Comparison of ENCODE assay signal across 26 cellular contexts in the genomic region with DNA sequence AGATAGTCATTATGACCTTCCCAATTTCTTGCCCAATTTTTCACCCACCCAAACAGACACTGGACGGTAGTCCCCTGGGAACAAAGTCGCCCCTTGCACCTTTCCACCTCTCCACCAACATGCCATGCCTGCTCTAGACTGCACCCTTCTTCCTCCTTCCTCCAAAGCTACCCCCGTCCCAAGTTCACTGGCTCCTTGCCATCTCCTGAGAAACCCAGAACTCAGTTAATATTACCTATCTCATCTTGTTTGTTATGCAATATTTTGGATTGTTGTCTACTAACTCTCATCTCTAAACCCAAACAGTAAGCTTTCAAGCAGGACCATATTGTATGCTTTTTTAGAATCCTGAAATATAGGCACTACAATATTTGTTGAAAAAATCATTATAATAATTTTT.
"Had no signal": no experiment of that assay in that cellular context is flagged by ENCODE, and none has a peak within 500 bp of the region (broad histone marks: within the 10 kb centered on the region; RNA-seq: fewer than 3 reads in every experiment).

No MANE protein-coding gene starts in this region.

- H3K27me3 Mint-ChIP-seq: activated CD4-positive, alpha-beta memory T cell treated with anti-CD3 and anti-CD28 coated beads, Interleukin-2, amount 10 ng/mL, durations not matched to agents 7 days and 5 days; activated CD4-positive, alpha-beta T cell treated with anti-CD3 and anti-CD28 coated beads, Interleukin-2, amount 10 ng/mL, durations not matched to agents 7 days and 5 days; activated naive CD4-positive, alpha-beta T cell treated with anti-CD3 and anti-CD28 coated beads, Interleukin-2, amount 50 U/mL, for 24 hours; activated naive CD8-positive, alpha-beta T cell treated with anti-CD3 and anti-CD28 coated beads for 36 hours; activated naive CD8-positive, alpha-beta T cell treated with anti-CD3 and anti-CD28 coated beads, Interleukin-2, amount 50 U/mL, for 24 hours had no signal

- H3K9me3 ChIP-seq: adrenal gland, body of pancreas had no signal

- H3K27me3 ChIP-seq: adrenal gland, body of pancreas, dorsolateral prefrontal cortex had no signal

- H3K4me3 Mint-ChIP-seq: activated CD4-positive, alpha-beta memory T cell treated with anti-CD3 and anti-CD28 coated beads, Interleukin-2, amount 10 ng/mL, durations not matched to agents 7 days and 5 days; activated CD4-positive, alpha-beta T cell treated with anti-CD3 and anti-CD28 coated beads, Interleukin-2, amount 10 ng/mL, durations not matched to agents 7 days and 5 days; activated naive CD4-positive, alpha-beta T cell treated with anti-CD3 and anti-CD28 coated beads for 36 hours; activated naive CD4-positive, alpha-beta T cell treated with anti-CD3 and anti-CD28 coated beads, Interleukin-2, amount 50 U/mL, for 24 hours; activated naive CD8-positive, alpha-beta T cell treated with anti-CD3 and anti-CD28 coated beads for 36 hours; activated naive CD8-positive, alpha-beta T cell treated with anti-CD3 and anti-CD28 coated beads, Interleukin-2, amount 50 U/mL, for 24 hours; activated T-helper 1 cell treated with anti-CD3 and anti-CD28 coated beads, Interleukin-12 subunit alpha, Interleukin-12 subunit beta, Interleukin-2, Interleukin-4 antibody, amounts not matched to agents 30 ng/mL and 10 ng/mL and 1 ng/mL, durations not matched to agents 14 hours and 24 hours and 36 hours; endodermal cell had no signal

- H3K36me3 ChIP-seq: adrenal gland had no signal

- H3K4me1 Mint-ChIP-seq: activated CD4-positive, alpha-beta memory T cell treated with anti-CD3 and anti-CD28 coated beads, Interleukin-2, amount 10 ng/mL, durations not matched to agents 7 days and 5 days had no signal

- H3K4me1 ChIP-seq: body of pancreas had no signal

- H3K4me3 ChIP-seq: adrenal gland, body of pancreas, dorsolateral prefrontal cortex had no signal

- ATAC-seq: activated naive CD8-positive, alpha-beta T cell treated with anti-CD3 and anti-CD28 coated beads, Interleukin-2, amount 50 U/mL, for 24 hours; body of pancreas; esophagus mucosa had no signal

- H3K27ac Mint-ChIP-seq: activated CD4-positive, alpha-beta memory T cell treated with anti-CD3 and anti-CD28 coated beads, Interleukin-2, amount 10 ng/mL, durations not matched to agents 7 days and 5 days; activated CD4-positive, alpha-beta T cell treated with anti-CD3 and anti-CD28 coated beads, Interleukin-2, amount 10 ng/mL, durations not matched to agents 7 days and 5 days; activated naive CD4-positive, alpha-beta T cell treated with anti-CD3 and anti-CD28 coated beads for 36 hours; activated naive CD4-positive, alpha-beta T cell treated with anti-CD3 and anti-CD28 coated beads, Interleukin-2, amount 50 U/mL, for 24 hours; activated naive CD8-positive, alpha-beta T cell treated with anti-CD3 and anti-CD28 coated beads for 36 hours; activated naive CD8-positive, alpha-beta T cell treated with anti-CD3 and anti-CD28 coated beads, Interleukin-2, amount 50 U/mL, for 24 hours; activated T-helper 1 cell treated with anti-CD3 and anti-CD28 coated beads, Interleukin-12 subunit alpha, Interleukin-12 subunit beta, Interleukin-2, Interleukin-4 antibody, amounts not matched to agents 30 ng/mL and 10 ng/mL and 1 ng/mL, durations not matched to agents 14 hours and 24 hours and 36 hours; activated T-helper 2 cell treated with anti-CD3 and anti-CD28 coated beads, Interferon-gamma antibody, Interleukin-2, Interleukin-4, amounts not matched to agents 10 μg/mL and 5 μg/mL and 100 μg/mL, durations not matched to agents 14 hours and 24 hours and 36 hours; endodermal cell had no signal

- H3K27ac ChIP-seq: adrenal gland, body of pancreas, dorsolateral prefrontal cortex had no signal

- H3K9me3 Mint-ChIP-seq: activated CD4-positive, alpha-beta memory T cell treated with anti-CD3 and anti-CD28 coated beads, Interleukin-2, amount 10 ng/mL, durations not matched to agents 7 days and 5 days; activated CD4-positive, alpha-beta T cell treated with anti-CD3 and anti-CD28 coated beads, Interleukin-2, amount 10 ng/mL, durations not matched to agents 7 days and 5 days; activated naive CD4-positive, alpha-beta T cell treated with anti-CD3 and anti-CD28 coated beads for 36 hours; activated naive CD4-positive, alpha-beta T cell treated with anti-CD3 and anti-CD28 coated beads, Interleukin-2, amount 50 U/mL, for 24 hours; activated naive CD8-positive, alpha-beta T cell treated with anti-CD3 and anti-CD28 coated beads for 36 hours; activated naive CD8-positive, alpha-beta T cell treated with anti-CD3 and anti-CD28 coated beads, Interleukin-2, amount 50 U/mL, for 24 hours; activated T-helper 1 cell treated with anti-CD3 and anti-CD28 coated beads, Interleukin-12 subunit alpha, Interleukin-12 subunit beta, Interleukin-2, Interleukin-4 antibody, amounts not matched to agents 30 ng/mL and 10 ng/mL and 1 ng/mL, durations not matched to agents 14 hours and 24 hours and 36 hours; activated T-helper 2 cell treated with anti-CD3 and anti-CD28 coated beads, Interferon-gamma antibody, Interleukin-2, Interleukin-4, amounts not matched to agents 10 μg/mL and 5 μg/mL and 100 μg/mL, durations not matched to agents 14 hours and 24 hours and 36 hours; endodermal cell had no signal

- DNase-seq: activated CD4-positive, alpha-beta memory T cell treated with anti-CD3 and anti-CD28 coated beads, Interleukin-2, amount 10 ng/mL, durations not matched to agents 7 days and 5 days; activated CD4-positive, alpha-beta T cell treated with anti-CD3 and anti-CD28 coated beads for 1 hour; activated CD4-positive, alpha-beta T cell treated with anti-CD3 and anti-CD28 coated beads for 4 hours; activated CD4-positive, alpha-beta T cell treated with anti-CD3 and anti-CD28 coated beads, Interleukin-2, amount 10 ng/mL, durations not matched to agents 7 days and 5 days; activated CD4-positive, alpha-beta T cell treated with anti-CD3 and anti-CD28 coated beads, Interleukin-2, amount 50 U/mL, for 4 hours; activated CD8-positive, alpha-beta memory T cell treated with anti-CD3 and anti-CD28 coated beads, Interleukin-2, amount 50 U/mL, for 48 hours; activated effector memory CD4-positive, alpha-beta T cell treated with anti-CD3 and anti-CD28 coated beads, Interleukin-2, amount 50 U/mL, for 16 hours; activated naive CD4-positive, alpha-beta T cell treated with anti-CD3 and anti-CD28 coated beads for 36 hours; activated naive CD8-positive, alpha-beta T cell treated with anti-CD3 and anti-CD28 coated beads for 36 hours; activated naive CD8-positive, alpha-beta T cell treated with anti-CD3 and anti-CD28 coated beads, Interleukin-2, amount 50 U/mL, for 24 hours; activated T-cell treated with anti-CD3 and anti-CD28 coated beads, Interleukin-2, amount 50 U/mL, for 48 hours; adrenal gland; amygdala; aorta; body of pancreas; caudate nucleus; dorsolateral prefrontal cortex; effector memory CD4-positive, alpha-beta T cell; endodermal cell; foreskin fibroblast; head of caudate nucleus; T-helper 2 cell had no signal
